ENCODE assay signal across 36 cellular contexts in the genomic region with DNA sequence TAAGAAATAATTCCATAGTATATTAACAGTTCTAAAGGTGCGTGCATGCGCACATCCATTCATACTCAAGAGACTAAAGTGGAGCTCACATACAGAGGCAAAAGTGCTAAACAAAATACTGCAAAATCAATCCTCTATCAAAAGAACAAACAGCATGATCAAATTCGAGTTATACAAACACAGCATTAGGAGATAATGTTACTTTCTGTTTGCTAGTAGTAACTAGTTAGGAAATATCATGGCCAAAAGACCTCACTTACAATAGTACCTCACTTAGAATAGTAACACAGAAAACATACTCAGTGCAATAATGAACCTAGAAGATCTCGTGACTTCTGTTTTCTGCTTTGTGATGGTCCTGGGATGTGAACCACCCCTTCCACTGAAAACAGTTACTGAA. TPM values are rescaled to one million over a fixed set of nuclear protein-coding genes. Genes with fewer than 3 reads are reported as not detected.
"Had no signal": no experiment of that assay in that cellular context is flagged by ENCODE, and none has a peak within 500 bp of the region (broad histone marks: within the 10 kb centered on the region; RNA-seq: fewer than 3 reads in every experiment).

No MANE protein-coding gene starts in this region.

- H3K27me3 Mint-ChIP-seq: activated CD4-positive, alpha-beta memory T cell treated with anti-CD3 and anti-CD28 coated beads for 36 hours; activated CD4-positive, alpha-beta T cell treated with anti-CD3 and anti-CD28 coated beads for 36 hours; activated naive CD4-positive, alpha-beta T cell treated with anti-CD3 and anti-CD28 coated beads, Interleukin-2, amount 50 U/mL, for 24 hours; activated naive CD8-positive, alpha-beta T cell treated with anti-CD3 and anti-CD28 coated beads for 36 hours; activated naive CD8-positive, alpha-beta T cell treated with anti-CD3 and anti-CD28 coated beads, Interleukin-2, amount 50 U/mL, for 24 hours; effector memory CD8-positive, alpha-beta T cell; T-helper 17 cell had no signal

- H3K4me3 ChIP-seq: adrenal gland, body of pancreas, esophagus squamous epithelium, gastroesophageal sphincter had no signal

- H3K36me3 ChIP-seq: adrenal gland had no signal

- H3K4me3 Mint-ChIP-seq: activated CD4-positive, alpha-beta memory T cell treated with anti-CD3 and anti-CD28 coated beads for 36 hours; activated CD4-positive, alpha-beta T cell treated with anti-CD3 and anti-CD28 coated beads for 36 hours; activated CD4-positive, alpha-beta T cell treated with anti-CD3 and anti-CD28 coated beads, Interleukin-2, amount 10 ng/mL, durations not matched to agents 24 days and 14 days; activated CD8-positive, alpha-beta memory T cell treated with anti-CD3 and anti-CD28 coated beads, Interleukin-2, amount 10 ng/mL, durations not matched to agents 7 days and 5 days; activated CD8-positive, alpha-beta T cell treated with anti-CD3 and anti-CD28 coated beads, Interleukin-2, amount 10 ng/mL, durations not matched to agents 7 days and 5 days; activated naive CD4-positive, alpha-beta T cell treated with anti-CD3 and anti-CD28 coated beads for 36 hours; activated naive CD4-positive, alpha-beta T cell treated with anti-CD3 and anti-CD28 coated beads, Interleukin-2, amount 50 U/mL, for 24 hours; activated naive CD8-positive, alpha-beta T cell treated with anti-CD3 and anti-CD28 coated beads for 36 hours; activated naive CD8-positive, alpha-beta T cell treated with anti-CD3 and anti-CD28 coated beads, Interleukin-2, amount 50 U/mL, for 24 hours; activated T-helper 1 cell treated with anti-CD3 and anti-CD28 coated beads, Interleukin-12 subunit alpha, Interleukin-12 subunit beta, Interleukin-2, Interleukin-4 antibody, amounts not matched to agents 30 ng/mL and 10 ng/mL and 1 ng/mL, durations not matched to agents 14 hours and 24 hours and 36 hours; effector memory CD8-positive, alpha-beta T cell; T-helper 17 cell; T-helper 2 cell treated with Interferon-gamma antibody and Interleukin-4, amounts not matched to agents 5 μg/mL and 100 μg/mL, for 36 hours had no signal

- H3K9me3 ChIP-seq: adrenal gland, body of pancreas, esophagus squamous epithelium, gastroesophageal sphincter had no signal

- ATAC-seq: activated CD4-positive, alpha-beta T cell treated with anti-CD3 and anti-CD28 coated beads for 36 hours; activated CD8-positive, alpha-beta memory T cell treated with anti-CD3 and anti-CD28 coated beads, Interleukin-2, amount 10 ng/mL, durations not matched to agents 7 days and 5 days; activated CD8-positive, alpha-beta T cell treated with anti-CD3 and anti-CD28 coated beads, Interleukin-2, amount 10 ng/mL, durations not matched to agents 7 days and 5 days; activated naive CD8-positive, alpha-beta T cell treated with anti-CD3 and anti-CD28 coated beads, Interleukin-2, amount 50 U/mL, for 24 hours; body of pancreas; effector memory CD8-positive, alpha-beta T cell; gastroesophageal sphincter; T-helper 17 cell had no signal

- H3K27me3 ChIP-seq: adrenal gland, body of pancreas, esophagus squamous epithelium, gastroesophageal sphincter had no signal

- H3K9me3 Mint-ChIP-seq: activated CD4-positive, alpha-beta memory T cell treated with anti-CD3 and anti-CD28 coated beads for 36 hours; activated CD4-positive, alpha-beta T cell treated with anti-CD3 and anti-CD28 coated beads, Interleukin-2, amount 10 ng/mL, durations not matched to agents 24 days and 14 days; activated naive CD4-positive, alpha-beta T cell treated with anti-CD3 and anti-CD28 coated beads for 36 hours; activated naive CD4-positive, alpha-beta T cell treated with anti-CD3 and anti-CD28 coated beads, Interleukin-2, amount 50 U/mL, for 24 hours; activated naive CD8-positive, alpha-beta T cell treated with anti-CD3 and anti-CD28 coated beads for 36 hours; activated naive CD8-positive, alpha-beta T cell treated with anti-CD3 and anti-CD28 coated beads, Interleukin-2, amount 50 U/mL, for 24 hours; activated T-helper 1 cell treated with anti-CD3 and anti-CD28 coated beads, Interleukin-12 subunit alpha, Interleukin-12 subunit beta, Interleukin-2, Interleukin-4 antibody, amounts not matched to agents 30 ng/mL and 10 ng/mL and 1 ng/mL, durations not matched to agents 14 hours and 24 hours and 36 hours; activated T-helper 2 cell treated with anti-CD3 and anti-CD28 coated beads, Interferon-gamma antibody, Interleukin-2, Interleukin-4, amounts not matched to agents 10 μg/mL and 5 μg/mL and 100 μg/mL, durations not matched to agents 14 hours and 24 hours and 36 hours; effector memory CD8-positive, alpha-beta T cell; T-helper 2 cell treated with Interferon-gamma antibody and Interleukin-4, amounts not matched to agents 5 μg/mL and 100 μg/mL, for 36 hours had no signal

- H3K4me1 ChIP-seq: adrenal gland had no signal

- FAIRE-seq: colon had no signal

- H3K27ac Mint-ChIP-seq: activated CD4-positive, alpha-beta memory T cell treated with anti-CD3 and anti-CD28 coated beads for 36 hours; activated CD4-positive, alpha-beta T cell treated with anti-CD3 and anti-CD28 coated beads for 36 hours; activated CD4-positive, alpha-beta T cell treated with anti-CD3 and anti-CD28 coated beads, Interleukin-2, amount 10 ng/mL, durations not matched to agents 24 days and 14 days; activated CD8-positive, alpha-beta memory T cell treated with anti-CD3 and anti-CD28 coated beads, Interleukin-2, amount 10 ng/mL, durations not matched to agents 7 days and 5 days; activated CD8-positive, alpha-beta T cell treated with anti-CD3 and anti-CD28 coated beads, Interleukin-2, amount 10 ng/mL, durations not matched to agents 7 days and 5 days; activated naive CD4-positive, alpha-beta T cell treated with anti-CD3 and anti-CD28 coated beads for 36 hours; activated naive CD4-positive, alpha-beta T cell treated with anti-CD3 and anti-CD28 coated beads, Interleukin-2, amount 50 U/mL, for 24 hours; activated naive CD8-positive, alpha-beta T cell treated with anti-CD3 and anti-CD28 coated beads for 36 hours; activated naive CD8-positive, alpha-beta T cell treated with anti-CD3 and anti-CD28 coated beads, Interleukin-2, amount 50 U/mL, for 24 hours; activated T-helper 1 cell treated with anti-CD3 and anti-CD28 coated beads, Interleukin-12 subunit alpha, Interleukin-12 subunit beta, Interleukin-2, Interleukin-4 antibody, amounts not matched to agents 30 ng/mL and 10 ng/mL and 1 ng/mL, durations not matched to agents 14 hours and 24 hours and 36 hours; activated T-helper 2 cell treated with anti-CD3 and anti-CD28 coated beads, Interferon-gamma antibody, Interleukin-2, Interleukin-4, amounts not matched to agents 10 μg/mL and 5 μg/mL and 100 μg/mL, durations not matched to agents 14 hours and 24 hours and 36 hours; effector memory CD8-positive, alpha-beta T cell; T-helper 17 cell; T-helper 2 cell treated with Interferon-gamma antibody and Interleukin-4, amounts not matched to agents 5 μg/mL and 100 μg/mL, for 36 hours had no signal

- H3K27ac ChIP-seq: adrenal gland, body of pancreas, epithelial cell of prostate, esophagus squamous epithelium, gastroesophageal sphincter had no signal

- H3K36me3 Mint-ChIP-seq: activated CD8-positive, alpha-beta memory T cell treated with anti-CD3 and anti-CD28 coated beads, Interleukin-2, amount 10 ng/mL, durations not matched to agents 7 days and 5 days; activated naive CD4-positive, alpha-beta T cell treated with anti-CD3 and anti-CD28 coated beads, Interleukin-2, amount 50 U/mL, for 24 hours had no signal

- DNase-seq: activated CD4-positive, alpha-beta memory T cell treated with anti-CD3 and anti-CD28 coated beads for 36 hours; activated CD4-positive, alpha-beta T cell treated with anti-CD3 and anti-CD28 coated beads for 36 hours; activated CD4-positive, alpha-beta T cell treated with anti-CD3 and anti-CD28 coated beads, Interleukin-2, amount 10 ng/mL, durations not matched to agents 24 days and 14 days; activated CD4-positive, CD25-positive, alpha-beta regulatory T cell; activated CD4-positive, CD25-positive, alpha-beta regulatory T cell treated with anti-CD3 and anti-CD28 coated beads, Interleukin-2, amount 50 U/mL, for 72 hours; activated CD8-positive, alpha-beta memory T cell treated with anti-CD3 and anti-CD28 coated beads, Interleukin-2, amount 10 ng/mL, durations not matched to agents 7 days and 5 days; activated CD8-positive, alpha-beta memory T cell treated with anti-CD3 and anti-CD28 coated beads, Interleukin-2, amount 50 U/mL, for 4 hours; activated CD8-positive, alpha-beta T cell treated with anti-CD3 and anti-CD28 coated beads, Interleukin-2, amount 10 ng/mL, durations not matched to agents 7 days and 5 days; activated effector memory CD4-positive, alpha-beta T cell treated with anti-CD3 and anti-CD28 coated beads, Interleukin-2, amount 50 U/mL, for 16 hours; activated naive CD4-positive, alpha-beta T cell treated with anti-CD3 and anti-CD28 coated beads for 36 hours; activated naive CD8-positive, alpha-beta T cell treated with anti-CD3 and anti-CD28 coated beads for 36 hours; activated naive CD8-positive, alpha-beta T cell treated with anti-CD3 and anti-CD28 coated beads, Interleukin-2, amount 50 U/mL, for 24 hours; activated T-cell treated with anti-CD3 and anti-CD28 coated beads, Interleukin-2, amount 50 U/mL, for 1 hour; activated T-cell treated with anti-CD3 and anti-CD28 coated beads, Interleukin-2, amount 50 U/mL, for 48 hours; adrenal gland; amygdala; aorta; body of pancreas; caudate nucleus; cortex of kidney; dermis blood vessel endothelial cell; effector CD4-positive, alpha-beta T cell; effector memory CD8-positive, alpha-beta T cell; esophagus squamous epithelium; foreskin melanocyte; T-helper 1 cell; T-helper 17 cell; T1000 had no signal

- H3K4me1 Mint-ChIP-seq: activated CD4-positive, alpha-beta T cell treated with anti-CD3 and anti-CD28 coated beads for 36 hours; activated naive CD4-positive, alpha-beta T cell treated with anti-CD3 and anti-CD28 coated beads, Interleukin-2, amount 50 U/mL, for 24 hours; activated naive CD8-positive, alpha-beta T cell treated with anti-CD3 and anti-CD28 coated beads for 36 hours; T-helper 17 cell had no signal

RNA-seq across cellular contexts. Expression of gene CEMIP, which starts 21.0 kb away (rescaled TPM):
- total RNA-seq: activated CD4-positive, alpha-beta T cell treated with anti-CD3 and anti-CD28 coated beads, Interleukin-2, amount 10 ng/mL, durations not matched to agents 24 days and 14 days; activated CD8-positive, alpha-beta memory T cell treated with anti-CD3 and anti-CD28 coated beads for 36 hours; activated CD8-positive, alpha-beta memory T cell treated with anti-CD3 and anti-CD28 coated beads, Interleukin-2, amount 10 ng/mL, durations not matched to agents 7 days and 5 days; activated CD8-positive, alpha-beta T cell treated with anti-CD3 and anti-CD28 coated beads, Interleukin-2, amount 10 ng/mL, durations not matched to agents 7 days and 5 days; activated naive CD4-positive, alpha-beta T cell treated with anti-CD3 and anti-CD28 coated beads for 36 hours; activated naive CD8-positive, alpha-beta T cell treated with anti-CD3 and anti-CD28 coated beads for 36 hours had no signal
